Comparison of ENCODE assay signal across 1 cellular context in the genomic region with DNA sequence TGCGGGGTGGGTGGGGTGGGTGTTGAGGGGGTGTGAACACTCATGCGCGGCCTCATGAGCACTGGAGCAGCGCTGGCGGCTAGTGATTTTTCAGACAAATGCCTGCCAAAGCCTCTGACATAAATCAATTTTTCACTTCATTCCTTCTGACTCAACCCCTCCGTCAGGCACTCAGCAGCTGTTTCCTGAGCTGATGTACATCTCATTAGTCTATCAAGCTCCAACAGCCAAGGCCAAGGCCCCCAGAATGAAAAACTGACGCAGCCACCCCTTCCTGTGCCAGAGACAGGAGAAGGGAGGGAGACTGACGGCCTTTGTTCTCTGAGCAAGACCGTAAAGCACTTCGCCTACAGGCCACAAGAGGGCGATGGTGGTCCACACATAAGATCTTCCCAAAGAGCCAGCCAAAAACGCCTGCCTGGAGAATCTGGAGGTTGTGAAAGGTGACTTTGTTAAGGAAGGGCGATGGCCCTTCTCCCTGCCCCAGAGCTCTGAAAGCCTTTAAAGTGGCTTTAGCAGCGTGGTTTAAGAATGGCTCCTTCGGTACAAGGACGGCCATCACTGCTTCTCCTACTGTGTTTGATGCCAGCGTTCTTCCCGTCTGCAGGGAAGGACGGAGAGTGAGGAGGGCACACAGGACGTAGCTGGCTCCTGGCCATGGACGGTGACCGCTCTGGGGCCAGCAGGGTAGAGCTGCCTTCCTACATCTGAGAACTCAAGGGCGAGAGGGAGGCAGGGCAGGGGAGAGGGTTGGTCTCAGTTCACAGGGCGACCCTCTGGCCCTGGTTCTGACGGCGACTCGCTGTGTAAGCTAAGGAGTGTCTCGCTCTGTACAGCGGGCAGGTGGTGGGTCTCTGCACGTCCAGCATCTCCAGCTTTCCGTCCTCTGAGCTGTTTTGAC.
TF ChIP-seq lines count a peak whose summit lies in the region.

No MANE protein-coding gene starts in this region.

TF ChIP-seq in HepG2, 621 proteins besides CTCF, POLR2A, EP300 and RAD21 (continued from another document and continues in another):
- TF ChIP-seq, protein P1, sequence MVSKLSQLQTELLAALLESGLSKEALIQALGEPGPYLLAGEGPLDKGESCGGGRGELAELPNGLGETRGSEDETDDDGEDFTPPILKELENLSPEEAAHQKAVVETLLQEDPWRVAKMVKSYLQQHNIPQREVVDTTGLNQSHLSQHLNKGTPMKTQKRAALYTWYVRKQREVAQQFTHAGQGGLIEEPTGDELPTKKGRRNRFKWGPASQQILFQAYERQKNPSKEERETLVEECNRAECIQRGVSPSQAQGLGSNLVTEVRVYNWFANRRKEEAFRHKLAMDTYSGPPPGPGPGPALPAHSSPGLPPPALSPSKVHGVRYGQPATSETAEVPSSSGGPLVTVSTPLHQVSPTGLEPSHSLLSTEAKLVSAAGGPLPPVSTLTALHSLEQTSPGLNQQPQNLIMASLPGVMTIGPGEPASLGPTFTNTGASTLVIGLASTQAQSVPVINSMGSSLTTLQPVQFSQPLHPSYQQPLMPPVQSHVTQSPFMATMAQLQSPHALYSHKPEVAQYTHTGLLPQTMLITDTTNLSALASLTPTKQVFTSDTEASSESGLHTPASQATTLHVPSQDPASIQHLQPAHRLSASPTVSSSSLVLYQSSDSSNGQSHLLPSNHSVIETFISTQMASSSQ (IDR thresholded peaks at IDR 0.05; ENCODE audit: low read depth) = no peak
- TF ChIP-seq, protein P1 (CRISPR knock-in tag; IDR thresholded peaks at IDR 0.05; ENCODE audit: borderline replicate concordance) = no peak
- TF ChIP-seq ZNF335 (CRISPR knock-in tag; IDR thresholded peaks at IDR 0.05) (peak; percentile 55; the same call in 1 of the 2 replicates), TEAD3 (CRISPR knock-in tag; optimal IDR thresholded peaks at IDR 0.05; ENCODE audit: borderline replicate concordance) (no peak), ZNF747 (CRISPR knock-in tag; IDR thresholded peaks at IDR 0.05; ENCODE audit: borderline replicate concordance) (no peak), ZSCAN25 (CRISPR knock-in tag; IDR thresholded peaks at IDR 0.05) (peak; percentile 37; the same call in 1 of the 2 replicates), ZMYM3 (CRISPR knock-in tag; IDR thresholded peaks at IDR 0.05) (peak; percentile 7; the same call in 1 of the 2 replicates), ZNF782 (CRISPR knock-in tag; IDR thresholded peaks at IDR 0.05; ENCODE audit: borderline replicate concordance) (peak; percentile 65; the same call in 1 of the 2 replicates), RARG (CRISPR knock-in tag; IDR thresholded peaks at IDR 0.05; ENCODE audit: low read depth) (no peak), SRSF4 (IDR thresholded peaks at IDR 0.05; ENCODE audit: low read depth, low read length, poor library complexity, severe bottlenecking) (no peak), SP5 (CRISPR knock-in tag; IDR thresholded peaks at IDR 0.05; ENCODE audit: borderline replicate concordance, low read depth) (no peak), ELF3 (CRISPR knock-in tag; IDR thresholded peaks at IDR 0.05) (peak; percentile 42; the same call in 1 of the 2 replicates), AHR (CRISPR knock-in tag; IDR thresholded peaks at IDR 0.05) (no peak), MAZ (IDR thresholded peaks at IDR 0.05; ENCODE audit: borderline replicate concordance, low read depth, low read length) (no peak), MAZ (CRISPR knock-in tag; IDR thresholded peaks at IDR 0.05; ENCODE audit: low read depth) (no peak), ZNF225 (CRISPR knock-in tag; IDR thresholded peaks at IDR 0.05) (no peak), AKAP8 (CRISPR knock-in tag; IDR thresholded peaks at IDR 0.05) (no peak), KDM2A (CRISPR knock-in tag; IDR thresholded peaks at IDR 0.05; ENCODE audit: borderline replicate concordance, low read depth) (peak; percentile 45; the same call in 1 of the 2 replicates), BCL6 (CRISPR knock-in tag; IDR thresholded peaks at IDR 0.05) (0 out of 2 replicates have a peak, but pooled peaks have one; percentile 21), ERF (CRISPR knock-in tag; IDR thresholded peaks at IDR 0.05) (peak; percentile 33; the same call in 1 of the 2 replicates), RXRB (CRISPR knock-in tag; IDR thresholded peaks at IDR 0.05; ENCODE audit: borderline replicate concordance) (no peak; the same call in 1 of the 2 replicates), MEF2D (CRISPR knock-in tag; IDR thresholded peaks at IDR 0.05) (0 out of 2 replicates have a peak, but pooled peaks have one; percentile 14), FOSL2 (CRISPR knock-in tag; IDR thresholded peaks at IDR 0.05) (no peak), FOXP1 (IDR thresholded peaks at IDR 0.05) (no peak), FOXP1 (CRISPR knock-in tag; IDR thresholded peaks at IDR 0.05) (no peak), MTA1 (CRISPR knock-in tag; IDR thresholded peaks at IDR 0.05; ENCODE audit: borderline replicate concordance) (no peak), ZNF274 (CRISPR knock-in tag; IDR thresholded peaks at IDR 0.05) (no peak), KMT2A (CRISPR knock-in tag; IDR thresholded peaks at IDR 0.05) (no peak), SP1 (IDR thresholded peaks at IDR 0.05) (no peak), SP1 (CRISPR knock-in tag; IDR thresholded peaks at IDR 0.05) (no peak), SNAPC2 (CRISPR knock-in tag; IDR thresholded peaks at IDR 0.05) (no peak), ETV6 (CRISPR knock-in tag; conservative IDR thresholded peaks at IDR 0.05) (0 out of 2 replicates have a peak, but pooled peaks have one; percentile 68), ZNF230 (CRISPR knock-in tag; IDR thresholded peaks at IDR 0.05) (no peak), SOX13 (IDR thresholded peaks at IDR 0.05) (no peak), SOX13 (CRISPR knock-in tag; conservative IDR thresholded peaks at IDR 0.05 in 1 of 2, IDR thresholded peaks at IDR 0.05 in 1 of 2) (peak in 1 of 2 experiments; percentile 31; a peak in 1 of 4 replicates), SRF (IDR thresholded peaks at IDR 0.05; ENCODE audit: low read depth, low read length) (no peak), DNMT1 (CRISPR knock-in tag; IDR thresholded peaks at IDR 0.05) (no peak), JUNB (CRISPR knock-in tag; IDR thresholded peaks at IDR 0.05; ENCODE audit: borderline replicate concordance) (no peak), RBAK (CRISPR knock-in tag; IDR thresholded peaks at IDR 0.05) (no peak; the same call in 1 of the 2 replicates), ZNF564 (CRISPR knock-in tag; IDR thresholded peaks at IDR 0.05) (no peak), KLF13 (CRISPR knock-in tag; IDR thresholded peaks at IDR 0.05) (no peak), HDAC2 (CRISPR knock-in tag; IDR thresholded peaks at IDR 0.05) (peak; percentile 20; the same call in 1 of the 2 replicates)
- TF ChIP-seq, protein P2, sequence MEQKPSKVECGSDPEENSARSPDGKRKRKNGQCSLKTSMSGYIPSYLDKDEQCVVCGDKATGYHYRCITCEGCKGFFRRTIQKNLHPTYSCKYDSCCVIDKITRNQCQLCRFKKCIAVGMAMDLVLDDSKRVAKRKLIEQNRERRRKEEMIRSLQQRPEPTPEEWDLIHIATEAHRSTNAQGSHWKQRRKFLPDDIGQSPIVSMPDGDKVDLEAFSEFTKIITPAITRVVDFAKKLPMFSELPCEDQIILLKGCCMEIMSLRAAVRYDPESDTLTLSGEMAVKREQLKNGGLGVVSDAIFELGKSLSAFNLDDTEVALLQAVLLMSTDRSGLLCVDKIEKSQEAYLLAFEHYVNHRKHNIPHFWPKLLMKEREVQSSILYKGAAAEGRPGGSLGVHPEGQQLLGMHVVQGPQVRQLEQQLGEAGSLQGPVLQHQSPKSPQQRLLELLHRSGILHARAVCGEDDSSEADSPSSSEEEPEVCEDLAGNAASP (CRISPR knock-in tag; IDR thresholded peaks at IDR 0.05; ENCODE audit: borderline replicate concordance) = peak; percentile 40; the same call in 1 of the 2 replicates
- TF ChIP-seq, protein P3, sequence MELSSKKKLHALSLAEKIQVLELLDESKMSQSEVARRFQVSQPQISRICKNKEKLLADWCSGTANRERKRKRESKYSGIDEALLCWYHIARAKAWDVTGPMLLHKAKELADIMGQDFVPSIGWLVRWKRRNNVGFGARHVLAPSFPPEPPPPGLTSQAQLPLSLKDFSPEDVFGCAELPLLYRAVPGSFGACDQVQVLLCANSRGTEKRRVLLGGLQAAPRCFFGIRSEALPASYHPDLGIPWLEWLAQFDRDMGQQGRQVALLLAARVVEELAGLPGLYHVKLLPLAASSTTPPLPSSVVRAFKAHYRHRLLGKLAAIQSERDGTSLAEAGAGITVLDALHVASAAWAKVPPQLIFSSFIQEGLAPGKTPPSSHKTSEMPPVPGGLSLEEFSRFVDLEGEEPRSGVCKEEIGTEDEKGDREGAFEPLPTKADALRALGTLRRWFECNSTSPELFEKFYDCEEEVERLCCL (CRISPR knock-in tag; IDR thresholded peaks at IDR 0.05; ENCODE audit: borderline replicate concordance) = no peak
- TF ChIP-seq, protein P4, sequence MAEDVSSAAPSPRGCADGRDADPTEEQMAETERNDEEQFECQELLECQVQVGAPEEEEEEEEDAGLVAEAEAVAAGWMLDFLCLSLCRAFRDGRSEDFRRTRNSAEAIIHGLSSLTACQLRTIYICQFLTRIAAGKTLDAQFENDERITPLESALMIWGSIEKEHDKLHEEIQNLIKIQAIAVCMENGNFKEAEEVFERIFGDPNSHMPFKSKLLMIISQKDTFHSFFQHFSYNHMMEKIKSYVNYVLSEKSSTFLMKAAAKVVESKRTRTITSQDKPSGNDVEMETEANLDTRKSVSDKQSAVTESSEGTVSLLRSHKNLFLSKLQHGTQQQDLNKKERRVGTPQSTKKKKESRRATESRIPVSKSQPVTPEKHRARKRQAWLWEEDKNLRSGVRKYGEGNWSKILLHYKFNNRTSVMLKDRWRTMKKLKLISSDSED (CRISPR knock-in tag; IDR thresholded peaks at IDR 0.05) = 0 out of 2 replicates have a peak, but pooled peaks have one; percentile 35
- TF ChIP-seq, protein P5, sequence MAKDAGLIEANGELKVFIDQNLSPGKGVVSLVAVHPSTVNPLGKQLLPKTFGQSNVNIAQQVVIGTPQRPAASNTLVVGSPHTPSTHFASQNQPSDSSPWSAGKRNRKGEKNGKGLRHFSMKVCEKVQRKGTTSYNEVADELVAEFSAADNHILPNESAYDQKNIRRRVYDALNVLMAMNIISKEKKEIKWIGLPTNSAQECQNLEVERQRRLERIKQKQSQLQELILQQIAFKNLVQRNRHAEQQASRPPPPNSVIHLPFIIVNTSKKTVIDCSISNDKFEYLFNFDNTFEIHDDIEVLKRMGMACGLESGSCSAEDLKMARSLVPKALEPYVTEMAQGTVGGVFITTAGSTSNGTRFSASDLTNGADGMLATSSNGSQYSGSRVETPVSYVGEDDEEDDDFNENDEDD (CRISPR knock-in tag; IDR thresholded peaks at IDR 0.05; ENCODE audit: borderline replicate concordance) = no peak
- TF ChIP-seq, protein P6, sequence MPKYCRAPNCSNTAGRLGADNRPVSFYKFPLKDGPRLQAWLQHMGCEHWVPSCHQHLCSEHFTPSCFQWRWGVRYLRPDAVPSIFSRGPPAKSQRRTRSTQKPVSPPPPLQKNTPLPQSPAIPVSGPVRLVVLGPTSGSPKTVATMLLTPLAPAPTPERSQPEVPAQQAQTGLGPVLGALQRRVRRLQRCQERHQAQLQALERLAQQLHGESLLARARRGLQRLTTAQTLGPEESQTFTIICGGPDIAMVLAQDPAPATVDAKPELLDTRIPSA (CRISPR knock-in tag; IDR thresholded peaks at IDR 0.05; ENCODE audit: borderline replicate concordance) = no peak
- TF ChIP-seq, protein P7, sequence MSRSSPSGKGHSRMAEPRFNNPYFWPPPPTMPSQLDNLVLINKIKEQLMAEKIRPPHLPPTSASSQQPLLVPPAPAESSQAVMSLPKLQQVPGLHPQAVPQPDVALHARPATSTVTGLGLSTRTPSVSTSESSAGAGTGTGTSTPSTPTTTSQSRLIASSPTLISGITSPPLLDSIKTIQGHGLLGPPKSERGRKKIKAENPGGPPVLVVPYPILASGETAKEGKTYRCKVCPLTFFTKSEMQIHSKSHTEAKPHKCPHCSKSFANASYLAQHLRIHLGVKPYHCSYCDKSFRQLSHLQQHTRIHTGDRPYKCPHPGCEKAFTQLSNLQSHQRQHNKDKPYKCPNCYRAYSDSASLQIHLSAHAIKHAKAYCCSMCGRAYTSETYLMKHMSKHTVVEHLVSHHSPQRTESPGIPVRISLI (CRISPR knock-in tag; IDR thresholded peaks at IDR 0.05; ENCODE audit: borderline replicate concordance) = no peak
- TF ChIP-seq, protein P8, sequence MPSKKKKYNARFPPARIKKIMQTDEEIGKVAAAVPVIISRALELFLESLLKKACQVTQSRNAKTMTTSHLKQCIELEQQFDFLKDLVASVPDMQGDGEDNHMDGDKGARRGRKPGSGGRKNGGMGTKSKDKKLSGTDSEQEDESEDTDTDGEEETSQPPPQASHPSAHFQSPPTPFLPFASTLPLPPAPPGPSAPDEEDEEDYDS (CRISPR knock-in tag; IDR thresholded peaks at IDR 0.05) = no peak
- TF ChIP-seq, protein P9, sequence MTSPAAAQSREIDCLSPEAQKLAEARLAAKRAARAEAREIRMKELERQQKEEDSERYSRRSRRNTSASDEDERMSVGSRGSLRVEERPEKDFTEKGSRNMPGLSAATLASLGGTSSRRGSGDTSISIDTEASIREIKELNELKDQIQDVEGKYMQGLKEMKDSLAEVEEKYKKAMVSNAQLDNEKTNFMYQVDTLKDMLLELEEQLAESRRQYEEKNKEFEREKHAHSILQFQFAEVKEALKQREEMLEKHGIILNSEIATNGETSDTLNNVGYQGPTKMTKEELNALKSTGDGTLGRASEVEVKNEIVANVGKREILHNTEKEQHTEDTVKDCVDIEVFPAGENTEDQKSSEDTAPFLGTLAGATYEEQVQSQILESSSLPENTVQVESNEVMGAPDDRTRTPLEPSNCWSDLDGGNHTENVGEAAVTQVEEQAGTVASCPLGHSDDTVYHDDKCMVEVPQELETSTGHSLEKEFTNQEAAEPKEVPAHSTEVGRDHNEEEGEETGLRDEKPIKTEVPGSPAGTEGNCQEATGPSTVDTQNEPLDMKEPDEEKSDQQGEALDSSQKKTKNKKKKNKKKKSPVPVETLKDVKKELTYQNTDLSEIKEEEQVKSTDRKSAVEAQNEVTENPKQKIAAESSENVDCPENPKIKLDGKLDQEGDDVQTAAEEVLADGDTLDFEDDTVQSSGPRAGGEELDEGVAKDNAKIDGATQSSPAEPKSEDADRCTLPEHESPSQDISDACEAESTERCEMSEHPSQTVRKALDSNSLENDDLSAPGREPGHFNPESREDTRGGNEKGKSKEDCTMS (CRISPR knock-in tag; conservative IDR thresholded peaks at IDR 0.05) = no peak
